ENCODE assay signal across 1 cellular context in the genomic region with DNA sequence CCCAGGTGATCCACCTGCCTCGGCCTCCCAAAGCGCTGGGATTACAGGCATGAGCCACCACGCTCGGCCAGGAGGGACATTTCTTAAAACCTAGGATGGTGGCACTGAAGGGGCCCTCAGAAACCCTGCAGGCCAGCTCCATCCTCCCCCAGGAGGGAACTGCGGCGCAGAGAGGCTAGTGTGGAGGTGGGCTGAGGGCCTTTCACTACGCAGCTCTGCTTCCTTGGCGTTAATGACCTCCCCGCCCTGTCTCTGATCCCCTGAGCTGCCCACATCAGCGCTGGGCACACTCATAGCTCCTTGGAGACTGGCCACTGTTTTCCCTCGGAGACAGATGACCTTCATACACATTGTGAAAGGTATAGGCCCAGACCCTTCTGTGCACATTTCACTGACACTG.
TF ChIP-seq lines count a peak whose summit lies in the region.

No MANE protein-coding gene starts in this region.

TF ChIP-seq in H1, 55 proteins besides CTCF, POLR2A, EP300 and RAD21:
- no peak for TF ChIP-seq NANOG (IDR thresholded peaks at IDR 0.05; ENCODE audit: insufficient read depth, low read depth, low read length, poor library complexity, severe bottlenecking)
- no peak for TF ChIP-seq NRF1 (IDR thresholded peaks at IDR 0.05; ENCODE audit: low read depth, low read length)
- TF ChIP-seq BACH1 (IDR thresholded peaks at IDR 0.05; ENCODE audit: low read length), result no peak
- TF ChIP-seq GTF2F1 (IDR thresholded peaks at IDR 0.05; ENCODE audit: borderline replicate concordance, low read depth, low read length), result no peak
- no peak for TF ChIP-seq PHF8 (conservative IDR thresholded peaks at IDR 0.05; ENCODE audit: low read depth, low read length)
- TF ChIP-seq CHD1 (IDR thresholded peaks at IDR 0.05; ENCODE audit: low read depth, low read length), result no peak
- TF ChIP-seq TAF7 (optimal IDR thresholded peaks at IDR 0.05; ENCODE audit: borderline replicate concordance, low read depth, low read length), result no peak
- no peak for TF ChIP-seq KDM5A (IDR thresholded peaks at IDR 0.05; ENCODE audit: low read length)
- no peak for TF ChIP-seq RNF2 (IDR thresholded peaks at IDR 0.05; ENCODE audit: borderline replicate concordance, low read depth, low read length, missing control alignments, poor library complexity, severe bottlenecking)
- TF ChIP-seq SP2 (IDR thresholded peaks at IDR 0.05; ENCODE audit: low read length), result no peak
- no peak for TF ChIP-seq CEBPB (IDR thresholded peaks at IDR 0.05; ENCODE audit: low read depth, low read length)
